15 cellular contexts compared by ENCODE assay signal in the genomic region with DNA sequence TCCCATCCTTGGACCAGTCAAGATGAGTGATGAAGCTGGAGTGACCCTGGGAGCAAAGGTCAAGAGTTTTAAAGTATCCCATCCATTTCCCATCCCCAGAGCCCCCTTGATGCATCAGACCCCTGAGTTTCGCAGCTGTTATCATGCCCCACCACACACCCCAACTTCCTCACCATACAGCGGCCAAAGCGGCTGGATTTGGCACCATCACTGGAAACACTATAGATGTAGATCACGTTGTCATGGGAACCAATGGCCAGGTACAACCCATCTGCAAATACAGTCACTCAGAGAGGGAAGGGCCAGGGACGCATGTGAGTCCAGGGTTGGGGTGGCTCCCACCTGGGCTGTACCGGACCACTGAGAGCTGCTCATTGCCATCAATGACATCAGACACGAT. TPM values are rescaled to one million over a fixed set of nuclear protein-coding genes. Genes with fewer than 3 reads are reported as not detected.
DNase-seq lines count a peak whose midpoint lies in the region; ATAC-seq and FAIRE-seq lines count a peak whose summit lies in the region.
"Had no signal": no experiment of that assay in that cellular context is flagged by ENCODE, and none has a peak within 500 bp of the region (broad histone marks: within the 10 kb centered on the region; RNA-seq: fewer than 3 reads in every experiment).

No MANE protein-coding gene starts in this region.

- H3K27me3 Mint-ChIP-seq in activated T-cell treated with anti-CD3 and anti-CD28 coated beads, Interleukin-2, amount 50 U/mL, for 4 hours (ENCODE audit: low read depth), result no peaks in the 10 kb centered on the region
- H3K27me3 Mint-ChIP-seq in IgD-negative memory B cell, result peaks cover under 1% of the 10 kb centered on the region
- no peaks in the 10 kb centered on the region for H3K27me3 Mint-ChIP-seq in effector memory CD8-positive, alpha-beta T cell
- H3K27me3 Mint-ChIP-seq in stimulated activated naive B cell treated with anti-CD40 and anti-IgM and Interleukin-4, amounts not matched to agents 10 μg/mL and 1 μg/mL and 100 μg/mL, for 72 hours, result no peaks in the 10 kb centered on the region

- H3K4me1 Mint-ChIP-seq in activated T-cell treated with anti-CD3 and anti-CD28 coated beads, Interleukin-2, amount 50 U/mL, for 4 hours (ENCODE audit: low read depth), result peaks cover 43% of the 10 kb centered on the region
- H3K4me1 Mint-ChIP-seq in IgD-negative memory B cell, result peaks cover 25 to 40% (median 38%) of the 10 kb centered on the region in 3 donors
- H3K4me1 Mint-ChIP-seq in effector memory CD8-positive, alpha-beta T cell (ENCODE audit: low read depth in 2 of 2), result peaks cover 41 to 42% of the 10 kb centered on the region in 2 donors
- H3K4me1 Mint-ChIP-seq in stimulated activated naive B cell treated with anti-CD40 and anti-IgM and Interleukin-4, amounts not matched to agents 10 μg/mL and 1 μg/mL and 100 μg/mL, for 72 hours, result peaks cover 39 to 58% of the 10 kb centered on the region in 2 donors

- H3K4me3 Mint-ChIP-seq in activated T-cell treated with anti-CD3 and anti-CD28 coated beads, Interleukin-2, amount 50 U/mL, for 4 hours, result peak overlapping the region; percentile 73
- peak overlapping the region in 3 of 4 donors; percentile 65 to 73 (median 68) for H3K4me3 Mint-ChIP-seq in IgD-negative memory B cell
- H3K4me3 Mint-ChIP-seq in effector memory CD8-positive, alpha-beta T cell, result peak overlapping the region; percentile 34 to 62
- H3K4me3 Mint-ChIP-seq in stimulated activated naive B cell treated with anti-CD40 and anti-IgM and Interleukin-4, amounts not matched to agents 10 μg/mL and 1 μg/mL and 100 μg/mL, for 72 hours, result peak overlapping the region; percentile 26 to 60

- peaks cover 49% of the 10 kb centered on the region for H3K36me3 Mint-ChIP-seq in activated T-cell treated with anti-CD3 and anti-CD28 coated beads, Interleukin-2, amount 50 U/mL, for 4 hours (ENCODE audit: insufficient read depth)
- H3K36me3 Mint-ChIP-seq in IgD-negative memory B cell, result peaks cover 8% of the 10 kb centered on the region
- H3K36me3 Mint-ChIP-seq in effector memory CD8-positive, alpha-beta T cell (ENCODE audit: insufficient read depth), result peaks cover 62% of the 10 kb centered on the region
- peaks cover 68 to 75% of the 10 kb centered on the region in 2 donors for H3K36me3 Mint-ChIP-seq in stimulated activated naive B cell treated with anti-CD40 and anti-IgM and Interleukin-4, amounts not matched to agents 10 μg/mL and 1 μg/mL and 100 μg/mL, for 72 hours

- H3K27ac Mint-ChIP-seq in IgD-negative memory B cell, result peak overlapping the region; percentile 49 to 75 (median 54)
- H3K27ac Mint-ChIP-seq in effector memory CD8-positive, alpha-beta T cell, result peak overlapping the region in 1 of 2 donors; percentile 3
- H3K27ac Mint-ChIP-seq in stimulated activated naive B cell treated with anti-CD40 and anti-IgM and Interleukin-4, amounts not matched to agents 10 μg/mL and 1 μg/mL and 100 μg/mL, for 72 hours, result no peak overlapping the region

- DNase-seq in activated T-cell treated with anti-CD3 and anti-CD28 coated beads, Interleukin-2, amount 50 U/mL, for 4 hours, result no peak
- no peak for DNase-seq in activated T-cell treated with anti-CD3 and anti-CD28 coated beads for 4 hours
- DNase-seq in effector memory CD8-positive, alpha-beta T cell, result no peak
- DNase-seq in stimulated activated naive B cell treated with anti-CD40 and anti-IgM and Interleukin-4, amounts not matched to agents 10 μg/mL and 1 μg/mL and 100 μg/mL, for 72 hours, result no peak
- DNase-seq in HTR-8/SVneo (ENCODE audit: insufficient read length, low spot score), result no peak
- no peak for DNase-seq in NCI-H2227 (lab: John Stamatoyannopoulos, UW; ENCODE audit: unreplicated experiment)
- no peak for DNase-seq in SKM-1 treated with dmso at 0.1 percent for 144 hours (lab: John Stamatoyannopoulos, UW; ENCODE audit: unreplicated experiment)
- DNase-seq: activated CD4-positive, alpha-beta T cell treated with anti-CD3 and anti-CD28 coated beads for 4 hours; AML-193; MV-4-11; NCI-H226; trophoblast cell had no signal

- H3K9me3 Mint-ChIP-seq in activated T-cell treated with anti-CD3 and anti-CD28 coated beads, Interleukin-2, amount 50 U/mL, for 4 hours, result no peaks in the 10 kb centered on the region
- H3K9me3 Mint-ChIP-seq in IgD-negative memory B cell, result peaks cover 0 to 3% (median 0%) of the 10 kb centered on the region in 3 donors
- H3K9me3 Mint-ChIP-seq in effector memory CD8-positive, alpha-beta T cell, result no peaks in the 10 kb centered on the region
- H3K9me3 Mint-ChIP-seq in stimulated activated naive B cell treated with anti-CD40 and anti-IgM and Interleukin-4, amounts not matched to agents 10 μg/mL and 1 μg/mL and 100 μg/mL, for 72 hours, result peaks cover 2 to 3% of the 10 kb centered on the region in 2 donors

- FAIRE-seq in HTR-8/SVneo (lab: Jason Lieb, UNC), result no peak
- FAIRE-seq: GM12891 had no signal

- no peak for ATAC-seq in activated T-cell treated with anti-CD3 and anti-CD28 coated beads, Interleukin-2, amount 50 U/mL, for 4 hours
- no peak for ATAC-seq in effector memory CD8-positive, alpha-beta T cell (replicated peaks)
- ATAC-seq in stimulated activated naive B cell treated with anti-CD40 and anti-IgM and Interleukin-4, amounts not matched to agents 10 μg/mL and 1 μg/mL and 100 μg/mL, for 72 hours (replicated peaks), result no peak
- ATAC-seq: SK-N-SH treated with all-trans-retinoic acid at 6 μM for 48 hours had no signal

RNA-seq across cellular contexts. Expression of gene MTA2, which starts 2.1 kb away (rescaled TPM):
- 100 to 1,000 TPM; 217 to 224 (median 220) TPM for total RNA-seq in activated T-cell treated with anti-CD3 and anti-CD28 coated beads, Interleukin-2, amount 50 U/mL, for 4 hours
- polyA plus RNA-seq in IgD-negative memory B cell, result 32.9 TPM

RNA-seq across cellular contexts. Expression of gene EML3, which starts 8.8 kb away (rescaled TPM):
- 100 to 1,000 TPM; 145 to 160 (median 155) TPM for total RNA-seq in activated T-cell treated with anti-CD3 and anti-CD28 coated beads, Interleukin-2, amount 50 U/mL, for 4 hours
- polyA plus RNA-seq in IgD-negative memory B cell, result 13.8 TPM

RNA-seq across cellular contexts. Expression of gene ROM1, which starts 9.3 kb away (rescaled TPM):
- total RNA-seq in activated T-cell treated with anti-CD3 and anti-CD28 coated beads, Interleukin-2, amount 50 U/mL, for 4 hours, result 1 to 10 TPM; 5.8 to 6.6 (median 5.8) TPM
- polyA plus RNA-seq in IgD-negative memory B cell, result 0.19 TPM

RNA-seq across cellular contexts. Expression of gene TUT1, which starts 12.4 kb away (rescaled TPM):
- 10 to 100 TPM; 39.4 to 46.1 (median 41.6) TPM for total RNA-seq in activated T-cell treated with anti-CD3 and anti-CD28 coated beads, Interleukin-2, amount 50 U/mL, for 4 hours
- polyA plus RNA-seq in IgD-negative memory B cell, result 19.2 TPM

RNA-seq across cellular contexts. Expression of gene B3GAT3, which starts 18.0 kb away (rescaled TPM):
- total RNA-seq in activated T-cell treated with anti-CD3 and anti-CD28 coated beads, Interleukin-2, amount 50 U/mL, for 4 hours, result 10 to 100 TPM; 58.2 to 66.2 (median 59.7) TPM
- 36.1 TPM for polyA plus RNA-seq in IgD-negative memory B cell
